7 cellular contexts compared by ENCODE assay signal in the genomic region with DNA sequence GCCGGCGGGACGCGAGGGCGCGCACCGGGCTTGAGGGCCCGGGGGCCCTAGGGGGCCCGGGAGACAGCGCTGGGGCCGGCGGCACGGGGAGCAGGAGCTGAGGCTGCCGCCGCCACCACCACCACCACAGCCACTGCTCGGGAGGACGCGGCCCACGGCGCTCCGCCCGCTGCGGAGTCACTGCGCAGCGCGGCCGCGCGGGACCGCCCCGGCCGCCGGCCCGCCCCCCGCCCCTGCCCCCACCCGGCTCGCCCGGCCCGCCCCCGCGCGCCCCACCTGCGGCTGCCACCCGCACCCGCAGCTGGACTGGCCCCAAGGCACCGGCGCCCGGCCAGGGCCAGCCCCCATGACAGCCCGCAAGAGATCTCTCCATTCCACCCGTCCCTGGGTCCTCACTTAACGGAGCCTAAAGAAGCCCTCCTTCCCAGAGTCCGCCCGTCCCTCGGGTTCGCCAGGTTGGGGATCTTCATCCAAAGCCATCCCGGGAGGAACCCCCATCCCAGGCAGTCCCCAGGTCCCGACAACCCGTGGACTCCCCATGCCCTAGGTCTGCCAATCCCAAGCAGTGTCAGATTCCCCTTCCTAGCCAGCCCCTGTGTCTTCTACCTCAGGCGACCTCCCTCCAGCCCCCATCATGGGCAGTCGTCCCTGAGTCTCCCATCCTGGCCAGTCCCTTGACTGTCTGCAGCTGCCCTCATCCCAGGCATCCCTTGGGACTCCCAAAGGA. TPM values are rescaled to one million over a fixed set of nuclear protein-coding genes. Genes with fewer than 3 reads are reported as not detected.
DNase-seq lines count a peak whose midpoint lies in the region; ATAC-seq and TF ChIP-seq lines count a peak whose summit lies in the region.

No MANE protein-coding gene starts in this region.

- peaks cover 0 to 9% (median 5%) of the 10 kb centered on the region in 9 donors for H3K4me1 ChIP-seq in heart right ventricle

- peaks cover 0 to 94% (median 8%) of the 10 kb centered on the region in 7 donors for H3K27me3 ChIP-seq in heart right ventricle

- DNase-seq in HFFc6 (no peak), heart right ventricle (peak in 1 of 2 donors; percentile 26), sciatic nerve (ENCODE audit: low spot score) (no peak), epidermal melanocyte (ENCODE audit: insufficient read length, low spot score) (no peak), AML-193 (lab: John Stamatoyannopoulos, UW) (no peak)
- no peak for DNase-seq in activated T-cell treated with anti-CD3 and anti-CD28 coated beads, Interleukin-2, amount 50 U/mL, for 4 hours

- peaks cover 15% of the 10 kb centered on the region for H3K27me3 Mint-ChIP-seq in HFFc6 (ENCODE audit: insufficient read depth)
- H3K27me3 Mint-ChIP-seq in activated T-cell treated with anti-CD3 and anti-CD28 coated beads, Interleukin-2, amount 50 U/mL, for 4 hours (ENCODE audit: low read depth): peaks cover 46% of the 10 kb centered on the region

- no peak overlapping the region for H3K27ac Mint-ChIP-seq in HFFc6

- H3K9me3 Mint-ChIP-seq in HFFc6: no peaks in the 10 kb centered on the region
- no peaks in the 10 kb centered on the region for H3K9me3 Mint-ChIP-seq in activated T-cell treated with anti-CD3 and anti-CD28 coated beads, Interleukin-2, amount 50 U/mL, for 4 hours

- ATAC-seq in activated T-cell treated with anti-CD3 and anti-CD28 coated beads, Interleukin-2, amount 50 U/mL, for 4 hours: peak; percentile 51 to 62
- ATAC-seq in heart right ventricle (peak in 7 of 8 donors; percentile 31 to 84 (median 52)), sciatic nerve (peak; percentile 42), HG03159 (IDR thresholded peaks at IDR 0.05; ENCODE audit: unreplicated experiment) (no peak)

- no peaks in the 10 kb centered on the region for H3K36me3 Mint-ChIP-seq in HFFc6 (ENCODE audit: low read depth)
- H3K36me3 Mint-ChIP-seq in activated T-cell treated with anti-CD3 and anti-CD28 coated beads, Interleukin-2, amount 50 U/mL, for 4 hours (ENCODE audit: insufficient read depth): no peaks in the 10 kb centered on the region

- no peaks in the 10 kb centered on the region for H3K9me3 ChIP-seq in heart right ventricle

- H3K4me1 Mint-ChIP-seq in HFFc6 (ENCODE audit: low read depth): peaks cover 37% of the 10 kb centered on the region
- H3K4me1 Mint-ChIP-seq in activated T-cell treated with anti-CD3 and anti-CD28 coated beads, Interleukin-2, amount 50 U/mL, for 4 hours (ENCODE audit: low read depth): peaks cover 17% of the 10 kb centered on the region

- TF ChIP-seq CTCF in HFFc6 (IDR thresholded peaks at IDR 0.05) (no peak), heart right ventricle (IDR thresholded peaks at IDR 0.05) (no peak)

- peak overlapping the region; percentile 48 for H3K4me3 Mint-ChIP-seq in HFFc6
- H3K4me3 Mint-ChIP-seq in activated T-cell treated with anti-CD3 and anti-CD28 coated beads, Interleukin-2, amount 50 U/mL, for 4 hours: peak overlapping the region; percentile 68

- intact Hi-C loops in heart right ventricle (cut with DNase I) (no loop called here), sciatic nerve (cut with DNase I) (no loop called here)

- peak overlapping the region; percentile 44 to 65 (median 62) for H3K4me3 ChIP-seq in heart right ventricle

- H3K36me3 ChIP-seq in heart right ventricle: no peaks in the 10 kb centered on the region

- WGBS in heart right ventricle, 2 donors: 2 to 3% methylated on average over 7 to 26 of the region's 60 CpGs

- H3K27ac ChIP-seq in heart right ventricle: no peak overlapping the region

RNA-seq across cellular contexts. Expression of gene IQSEC2, which starts 40.0 kb away (rescaled TPM):
- 10 to 100 TPM; 16.4 to 22.8 (median 20.0) TPM for total RNA-seq in HFFc6 (2021; fragmentation: NEBNext Ultra II Directional; extraction: Animal tissue kit (Norgen Biotek cat#: 25700))
- 1 to 10 TPM in 1 of 3 donors, under 1 TPM in 2; 0.43 to 1.2 (median 0.46) TPM for total RNA-seq in activated T-cell treated with anti-CD3 and anti-CD28 coated beads, Interleukin-2, amount 50 U/mL, for 4 hours
- total RNA-seq in heart right ventricle: 10 to 100 TPM in 6 of 10 donors, 1 to 10 TPM in 4; 8.6 to 13.3 (median 10.7) TPM
- polyA plus RNA-seq in heart right ventricle: 10 to 100 TPM in 1 of 2 donors, 1 to 10 TPM in 1; 7.9 to 19.4 TPM
- 18.0 TPM for total RNA-seq in sciatic nerve
